ENCODE assay signal across 8 cellular contexts in the genomic region with DNA sequence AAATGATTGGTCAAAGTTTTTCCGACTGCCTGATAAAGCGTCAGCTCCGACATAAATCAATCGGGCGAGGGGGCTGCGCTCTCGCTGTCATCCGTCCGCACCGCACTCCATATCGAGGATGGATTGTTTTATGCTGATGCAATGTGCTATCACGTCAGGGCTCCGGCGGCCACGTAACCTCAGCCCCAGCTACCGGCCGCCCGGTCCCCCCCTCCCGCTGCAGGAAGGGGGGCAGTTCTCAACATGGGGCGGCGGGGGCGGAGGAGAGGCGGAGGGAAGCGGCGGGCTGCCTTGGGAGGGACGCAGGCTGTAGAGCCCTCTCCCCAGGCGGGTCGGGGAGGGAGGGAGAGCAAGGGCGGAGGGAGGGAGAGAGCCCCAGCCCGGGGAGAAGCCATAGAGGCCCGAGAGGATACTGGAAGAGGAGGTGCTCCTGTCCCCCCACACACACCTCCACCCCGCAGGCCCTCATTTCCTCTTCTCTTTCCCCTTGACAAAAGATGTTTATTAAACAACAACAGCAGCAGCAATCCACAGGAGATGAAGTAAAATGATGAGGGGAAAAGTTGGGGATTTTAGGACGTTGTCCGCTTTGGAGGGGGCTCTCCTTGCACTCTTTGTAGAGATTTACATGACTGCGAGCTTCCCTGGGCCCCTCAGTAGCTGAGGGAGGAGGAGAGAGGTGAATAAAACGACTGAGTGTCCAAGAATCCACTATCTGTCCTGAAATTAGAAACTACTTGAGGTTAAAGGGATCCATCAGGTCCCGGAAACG. TPM values are rescaled to one million over a fixed set of nuclear protein-coding genes. Genes with fewer than 3 reads are reported as not detected.
DNase-seq lines count a peak whose midpoint lies in the region; ATAC-seq, FAIRE-seq and TF ChIP-seq lines count a peak whose summit lies in the region.

No MANE protein-coding gene starts in this region.

- H3K9me3 ChIP-seq in GM23248 (ENCODE audit: low read depth): no peaks in the 10 kb centered on the region
- H3K9me3 ChIP-seq in astrocyte (ENCODE audit: insufficient read depth, low read depth, low read length): peaks cover 8% of the 10 kb centered on the region
- peaks cover 9% of the 10 kb centered on the region for H3K9me3 ChIP-seq in trophoblast cell (ENCODE audit: insufficient read depth, low read depth, low read length)
- no peaks in the 10 kb centered on the region for H3K9me3 ChIP-seq in BE2C

- H3K79me1 ChIP-seq in trophoblast cell (ENCODE audit: low read length): no peaks in the 10 kb centered on the region

- no peak overlapping the region for H3K4ac ChIP-seq in trophoblast cell (ENCODE audit: low read depth, low read length)

- H3K4me1 ChIP-seq in GM23248 (ENCODE audit: insufficient read depth) (no peaks in the 10 kb centered on the region), astrocyte (ENCODE audit: insufficient read depth, low read length) (peaks cover 11% of the 10 kb centered on the region), trophoblast cell (ENCODE audit: control insufficient read depth in 1 of 2, insufficient read depth in 2 of 2, low read length in 2 of 2) (peaks cover 8 to 16% of the 10 kb centered on the region in 2 experiments), BE2C (no peaks in the 10 kb centered on the region)

- 3 to 8% methylated on average over 29 to 37 of the region's 38 CpGs for WGBS in GM23248 (ENCODE audit: low coverage in 1 of 2, low lambda C conversion rate in 2 of 2, missing lambda C conversion rate in 2 of 2), 2 experiments
- WGBS in trophoblast cell (ENCODE audit: extremely low coverage, insufficient coverage, insufficient read length): no CpG with 5 or more reads among the region's 38 CpGs

- ATAC-seq in GM18502 (IDR thresholded peaks at IDR 0.05; ENCODE audit: poor library complexity, unreplicated experiment): no peak

- no peak overlapping the region for H3K27ac ChIP-seq in GM23248
- H3K27ac ChIP-seq in astrocyte (ENCODE audit: low read depth, low read length): no peak overlapping the region
- H3K27ac ChIP-seq in trophoblast cell (ENCODE audit: low read depth, low read length): no peak overlapping the region

- H4K20me1 ChIP-seq in GM23248 (ENCODE audit: insufficient read depth): no peaks in the 10 kb centered on the region
- peaks cover 3% of the 10 kb centered on the region for H4K20me1 ChIP-seq in astrocyte (ENCODE audit: insufficient read depth, low read length)

- H3K9ac ChIP-seq in GM23248: no peak overlapping the region
- H3K9ac ChIP-seq in astrocyte (ENCODE audit: low read length): no peak overlapping the region
- no peak overlapping the region for H3K9ac ChIP-seq in trophoblast cell (ENCODE audit: low read length)

- H3F3A ChIP-seq in GM23248 (ENCODE audit: insufficient read depth): no peaks in the 10 kb centered on the region

- no peak overlapping the region for H3K4me3 ChIP-seq in GM23248
- no peak overlapping the region for H3K4me3 ChIP-seq in astrocyte (ENCODE audit: insufficient read depth, low read depth, low read length)
- H3K4me3 ChIP-seq in trophoblast cell (ENCODE audit: low read depth, low read length): no peak overlapping the region
- no peak overlapping the region for H3K4me3 ChIP-seq in BE2C (ENCODE audit: low read depth, low read length)

- no peak overlapping the region for H3K4me3 Mint-ChIP-seq in astrocyte (ENCODE audit: unreplicated experiment)

- peak overlapping the region; percentile 81 for H3K27ac Mint-ChIP-seq in astrocyte (ENCODE audit: unreplicated experiment)

- H3K4me2 ChIP-seq in GM23248 (ENCODE audit: unreplicated experiment) (no peak overlapping the region), astrocyte (ENCODE audit: low read length) (no peak overlapping the region), trophoblast cell (ENCODE audit: low read length) (peak overlapping the region; percentile 46)

- no peak for FAIRE-seq in astrocyte (lab: Jason Lieb, UNC)

- H3K36me3 ChIP-seq in GM23248 (ENCODE audit: low read depth) (no peaks in the 10 kb centered on the region), astrocyte (ENCODE audit: insufficient read depth, low read length) (no peaks in the 10 kb centered on the region), trophoblast cell (ENCODE audit: control insufficient read depth in 1 of 2, insufficient read depth in 2 of 2, low read length in 2 of 2) (no peaks in the 10 kb centered on the region), BE2C (no peaks in the 10 kb centered on the region)

- no peak overlapping the region for H2BK5ac ChIP-seq in trophoblast cell (ENCODE audit: low read depth, low read length, poor library complexity)

- no peak overlapping the region for H2AFZ ChIP-seq in GM23248
- H2AFZ ChIP-seq in astrocyte (ENCODE audit: low read depth, low read length): no peak overlapping the region
- no peak overlapping the region for H2AFZ ChIP-seq in trophoblast cell (ENCODE audit: insufficient read depth, low read length, poor library complexity)

- no peaks in the 10 kb centered on the region for H3K4me1 Mint-ChIP-seq in astrocyte (ENCODE audit: low read depth, unreplicated experiment)

- intact Hi-C loops in posterior vena cava (cut with DNase I): no loop called here

- H3K18ac ChIP-seq in trophoblast cell (ENCODE audit: low read length): no peak overlapping the region

- no peak overlapping the region for H3K23ac ChIP-seq in trophoblast cell (ENCODE audit: low read length)

- no peak overlapping the region for H4K91ac ChIP-seq in trophoblast cell (ENCODE audit: low read depth, low read length)

- peaks cover 87% of the 10 kb centered on the region for H3K27me3 Mint-ChIP-seq in astrocyte (ENCODE audit: low read depth, unreplicated experiment)

- H2AK5ac ChIP-seq in trophoblast cell (ENCODE audit: low read length): no peak overlapping the region

- peaks cover 25% of the 10 kb centered on the region for H3K9me3 Mint-ChIP-seq in astrocyte (ENCODE audit: unreplicated experiment)

- H2BK120ac ChIP-seq in trophoblast cell (ENCODE audit: insufficient read depth, low read length, poor library complexity): no peak overlapping the region

- H4K12ac ChIP-seq in trophoblast cell (ENCODE audit: low read depth, low read length): no peak overlapping the region

- no peaks in the 10 kb centered on the region for H3K9me2 ChIP-seq in GM23248 (ENCODE audit: insufficient read depth)

- H3K27me3 ChIP-seq in GM23248 (replicated peaks; ENCODE audit: insufficient read depth) (peaks cover 98% of the 10 kb centered on the region), astrocyte (ENCODE audit: insufficient read depth, low read length) (peaks cover 97% of the 10 kb centered on the region), trophoblast cell (ENCODE audit: insufficient read depth, low read length) (peaks cover 95% of the 10 kb centered on the region), BE2C (peaks cover 99% of the 10 kb centered on the region)

- TF ChIP-seq CTCF in astrocyte (IDR thresholded peaks at IDR 0.05; ENCODE audit: insufficient read depth, low read depth, low read length): no peak
- no peak for TF ChIP-seq CTCF in BE2C (IDR thresholded peaks at IDR 0.05; ENCODE audit: low read depth, low read length)

- H3K14ac ChIP-seq in trophoblast cell (ENCODE audit: low read length): no peak overlapping the region

- H3K79me2 ChIP-seq in GM23248 (ENCODE audit: insufficient read depth) (no peaks in the 10 kb centered on the region), astrocyte (ENCODE audit: insufficient read depth, low read length) (no peaks in the 10 kb centered on the region), trophoblast cell (ENCODE audit: control insufficient read depth, insufficient read depth, low read length, poor library complexity) (no peaks in the 10 kb centered on the region)

- H3K36me3 Mint-ChIP-seq in astrocyte (ENCODE audit: low read depth, unreplicated experiment): peaks cover 7% of the 10 kb centered on the region

- H2BK12ac ChIP-seq in trophoblast cell (ENCODE audit: low read length): no peak overlapping the region

- no peak overlapping the region for H4K8ac ChIP-seq in trophoblast cell (ENCODE audit: low read depth, low read length)

- in situ Hi-C loops in GM23248 (cut with MboI): no loop called here
- in situ Hi-C loops in G401 (cut with HindIII; ENCODE audit: low sequenced_read_pairs): no loop called here

- DNase-seq in GM23248 (peak; percentile 51), OCI-M1 (lab: John Stamatoyannopoulos, UW) (peak; percentile 98), astrocyte (ENCODE audit: low read depth) (no peak), trophoblast cell (no peak), G401 (ENCODE audit: low spot score) (no peak), BE2C (no peak), posterior vena cava (ENCODE audit: low spot score) (no peak)

RNA-seq across cellular contexts. Expression of gene HOXB9, which starts 0.5 kb away (rescaled TPM):
- not detected in 2 replicates for total RNA-seq in GM23248 (2014; rRNA removed; shearing (Covaris generic))
- polyA plus RNA-seq in GM23248 (2016; fragmentation: Nextera tagmentation; extraction: Ambion mirVana): not detected in 2 replicates
- total RNA-seq in astrocyte (0.10 and 0.11 TPM in 2 replicates), posterior vena cava (under 1 TPM in 1 of 2 donors, not detected in 1; 0.24 TPM)
- 0.99 and 1.1 TPM in 2 replicates for polyA plus RNA-seq in trophoblast cell (2013)
- total RNA-seq in G401 (2014; rRNA removed; shearing (Covaris generic)): 1.8 and 4.1 TPM in 2 replicates
- polyA plus RNA-seq in BE2C (2012; ENCODE audit: insufficient read depth, insufficient read length, low read depth): not detected

RNA-seq across cellular contexts. Expression of gene HOXB8, which starts 11.6 kb away (rescaled TPM):
- not detected in 2 replicates for total RNA-seq in GM23248 (2014; rRNA removed; shearing (Covaris generic))
- not detected in 2 replicates for polyA plus RNA-seq in GM23248 (2016; fragmentation: Nextera tagmentation; extraction: Ambion mirVana)
- total RNA-seq in astrocyte: not detected in 2 replicates
- polyA plus RNA-seq in trophoblast cell (2013): 2.4 and 2.5 TPM in 2 replicates
- total RNA-seq in G401 (2014; rRNA removed; shearing (Covaris generic)): 0.10 TPM in 1 of 2 replicates, not detected in the other
- not detected for polyA plus RNA-seq in BE2C (2012; ENCODE audit: insufficient read depth, insufficient read length, low read depth)
- under 1 TPM; 0.19 to 0.93 TPM for total RNA-seq in posterior vena cava

RNA-seq across cellular contexts. Expression of gene HOXB7, which starts 15.8 kb away (rescaled TPM):
- total RNA-seq in GM23248 (2014; rRNA removed; shearing (Covaris generic)): 7.1 and 11.1 TPM in 2 replicates
- polyA plus RNA-seq in GM23248 (2016; fragmentation: Nextera tagmentation; extraction: Ambion mirVana): 18.9 and 19.4 TPM in 2 replicates
- total RNA-seq in astrocyte: not detected in 2 replicates
- polyA plus RNA-seq in trophoblast cell (2013): 9.6 and 9.8 TPM in 2 replicates
- total RNA-seq in G401 (2014; rRNA removed; shearing (Covaris generic)): 9.1 and 12.8 TPM in 2 replicates
- polyA plus RNA-seq in BE2C (2012; ENCODE audit: insufficient read depth, insufficient read length, low read depth): not detected
- total RNA-seq in posterior vena cava: 10 to 100 TPM in 1 of 2 donors, 1 to 10 TPM in 1; 8.0 to 11.1 TPM

RNA-seq across cellular contexts. Expression of gene HOXB6, which starts 21.9 kb away (rescaled TPM):
- 3.8 and 7.5 TPM in 2 replicates for total RNA-seq in GM23248 (2014; rRNA removed; shearing (Covaris generic))
- 6.2 and 6.6 TPM in 2 replicates for polyA plus RNA-seq in GM23248 (2016; fragmentation: Nextera tagmentation; extraction: Ambion mirVana)
- not detected in 2 replicates for total RNA-seq in astrocyte
- 10.6 and 10.9 TPM in 2 replicates for polyA plus RNA-seq in trophoblast cell (2013)
- total RNA-seq in G401 (2014; rRNA removed; shearing (Covaris generic)): 0.92 and 2.0 TPM in 2 replicates
- not detected for polyA plus RNA-seq in BE2C (2012; ENCODE audit: insufficient read depth, insufficient read length, low read depth)
- 1 to 10 TPM; 3.9 to 6.7 TPM for total RNA-seq in posterior vena cava

RNA-seq across cellular contexts. Expression of gene HOXB5, which starts 33.1 kb away (rescaled TPM):
- total RNA-seq in GM23248 (2014; rRNA removed; shearing (Covaris generic)): 0.22 TPM in 1 of 2 replicates, not detected in the other
- polyA plus RNA-seq in GM23248 (2016; fragmentation: Nextera tagmentation; extraction: Ambion mirVana): 1.3 and 2.0 TPM in 2 replicates
- total RNA-seq in astrocyte (not detected in 2 replicates), posterior vena cava (1 to 10 TPM; 1.1 to 2.8 TPM)
- polyA plus RNA-seq in trophoblast cell (2013): 3.2 and 3.5 TPM in 2 replicates
- 1.7 TPM in 1 of 2 replicates, not detected in the other for total RNA-seq in G401 (2014; rRNA removed; shearing (Covaris generic))
- polyA plus RNA-seq in BE2C (2012; ENCODE audit: insufficient read depth, insufficient read length, low read depth): not detected

Comparison
In these comparisons a context has a peak if more than half of its experiments do, and no peak if none do; other contexts are left out.
1. DNase-seq: peak in GM23248 (single experiment) and OCI-M1 (single experiment); none in astrocyte (single experiment), trophoblast cell (0 of 2), G401 (single experiment), BE2C (single experiment) and posterior vena cava (single experiment).